In genomic region chr11:43124272-43124920, GRCh38 we compare ENCODE assay signal across 14 cellular contexts.
DNase-seq lines count a peak whose midpoint lies in the region; ATAC-seq and TF ChIP-seq lines count a peak whose summit lies in the region.
"Had no signal": no experiment of that assay in that cellular context is flagged by ENCODE, and none has a peak within 500 bp of the region (broad histone marks: within the 10 kb centered on the region; RNA-seq: fewer than 3 reads in every experiment).

No MANE protein-coding gene starts in this region.

- H3K4me3 Mint-ChIP-seq in nephron progenitor cell: no peak overlapping the region
- H3K4me3 Mint-ChIP-seq: CD4-positive, CD25-positive, alpha-beta regulatory T cell; HFFc6; IgD-negative memory B cell had no signal

- no peaks in the 10 kb centered on the region for H3K36me3 Mint-ChIP-seq in nephron progenitor cell (ENCODE audit: low read depth)
- H3K36me3 Mint-ChIP-seq: CD4-positive, CD25-positive, alpha-beta regulatory T cell; IgD-negative memory B cell had no signal

- H3K4me1 Mint-ChIP-seq in nephron progenitor cell: peaks cover 12% of the 10 kb centered on the region
- H3K4me1 Mint-ChIP-seq: CD4-positive, CD25-positive, alpha-beta regulatory T cell had no signal

- peaks cover 5% of the 10 kb centered on the region for H3K27me3 Mint-ChIP-seq in nephron progenitor cell (ENCODE audit: low read depth, poor library complexity)
- H3K27me3 Mint-ChIP-seq: CD4-positive, CD25-positive, alpha-beta regulatory T cell; IgD-negative memory B cell had no signal

- peak overlapping the region; percentile 22 for H3K27ac Mint-ChIP-seq in nephron progenitor cell
- H3K27ac Mint-ChIP-seq: CD4-positive, CD25-positive, alpha-beta regulatory T cell; HFFc6; IgD-negative memory B cell had no signal

- TF ChIP-seq CTCF in nephron progenitor cell (IDR thresholded peaks at IDR 0.05): no peak

- DNase-seq in nephron progenitor cell (peak; percentile 6), nucleus accumbens (lab: John Stamatoyannopoulos, UW) (no peak), T-helper 1 cell (no peak)
- DNase-seq: CD4-positive, CD25-positive, alpha-beta regulatory T cell; DMS79 treated with DMSO at 0.1 percent for 48 hours; GDM1; HCEC 1CT; HFFc6; KG1 had no signal

- peaks cover 3% of the 10 kb centered on the region for H3K9me3 Mint-ChIP-seq in nephron progenitor cell

- ATAC-seq in GM18520 (IDR thresholded peaks at IDR 0.05; ENCODE audit: unreplicated experiment): peak; percentile 73
- peak; percentile 47 for ATAC-seq in HG02798 (IDR thresholded peaks at IDR 0.05; ENCODE audit: poor library complexity, unreplicated experiment)
- ATAC-seq in HG03139 (IDR thresholded peaks at IDR 0.05; ENCODE audit: unreplicated experiment): no peak
- ATAC-seq: A549 had no signal
